In genomic region chr10:130141878-130142277, GRCh38 we compare ENCODE assay signal across 9 cellular contexts. TPM values are rescaled to one million over a fixed set of nuclear protein-coding genes. Genes with fewer than 3 reads are reported as not detected.
DNase-seq lines count a peak whose midpoint lies in the region; ATAC-seq and TF ChIP-seq lines count a peak whose summit lies in the region.
"Had no signal": no experiment of that assay in that cellular context is flagged by ENCODE, and none has a peak within 500 bp of the region (broad histone marks: within the 10 kb centered on the region; RNA-seq: fewer than 3 reads in every experiment).

No MANE protein-coding gene starts in this region.

- peaks cover 17 to 50% (median 20%) of the 10 kb centered on the region in 4 donors for H3K4me1 ChIP-seq in transverse colon

- no peak overlapping the region for H3K27ac ChIP-seq in transverse colon

- in situ Hi-C loops in transverse colon (cut with MboI; ENCODE audit: low pct_ligation_motif_present in 1 of 4, low pct_unique_long_range_greater_than_20kb in 1 of 4, low sequenced_read_pairs in 3 of 4) = no loop called here

- H3K4me3 Mint-ChIP-seq in activated naive CD8-positive, alpha-beta T cell treated with anti-CD3 and anti-CD28 coated beads, Interleukin-2, amount 50 U/mL, for 24 hours = peak overlapping the region; percentile 7
- H3K4me3 Mint-ChIP-seq in progenitor cell of endocrine pancreas (ENCODE audit: low read depth) = no peak overlapping the region

- H3K4me3 ChIP-seq in transverse colon = no peak overlapping the region

- TF ChIP-seq CTCF in GM10266 (IDR thresholded peaks at IDR 0.05; ENCODE audit: control insufficient read depth, insufficient read depth, low read depth, missing control alignments) = no peak
- no peak for TF ChIP-seq CTCF in progenitor cell of endocrine pancreas (IDR thresholded peaks at IDR 0.05; ENCODE audit: unreplicated experiment)
- no peak for TF ChIP-seq CTCF in transverse colon (IDR thresholded peaks at IDR 0.05)

- H3K36me3 ChIP-seq in transverse colon = peaks cover 0 to 5% (median 0%) of the 10 kb centered on the region in 4 donors

- no peaks in the 10 kb centered on the region for H3K27me3 ChIP-seq in transverse colon

- ATAC-seq in GM19395 (IDR thresholded peaks at IDR 0.05; ENCODE audit: unreplicated experiment) (peak; percentile 91), HG03066 (IDR thresholded peaks at IDR 0.05; ENCODE audit: low read depth, unreplicated experiment) (peak; percentile 87)
- peak; percentile 39 for ATAC-seq in activated naive CD8-positive, alpha-beta T cell treated with anti-CD3 and anti-CD28 coated beads, Interleukin-2, amount 50 U/mL, for 24 hours

- TF ChIP-seq POLR2A in transverse colon (IDR thresholded peaks at IDR 0.05) = no peak

- WGBS in transverse colon (ENCODE audit: low coverage in 1 of 2), 2 donors = 42% methylated on average over 2 of the region's 2 CpGs; no CpG with 5 or more reads in 1 of the 2 donors

- intact Hi-C loops in transverse colon (cut with DNase I; ENCODE audit: low total_unique reads) = no loop called here

- no peaks in the 10 kb centered on the region for H3K27me3 Mint-ChIP-seq in activated naive CD8-positive, alpha-beta T cell treated with anti-CD3 and anti-CD28 coated beads, Interleukin-2, amount 50 U/mL, for 24 hours
- no peaks in the 10 kb centered on the region for H3K27me3 Mint-ChIP-seq in progenitor cell of endocrine pancreas

- TF ChIP-seq EP300 in transverse colon (IDR thresholded peaks at IDR 0.05; ENCODE audit: low read depth) = no peak

- H3K27ac Mint-ChIP-seq in activated naive CD8-positive, alpha-beta T cell treated with anti-CD3 and anti-CD28 coated beads, Interleukin-2, amount 50 U/mL, for 24 hours = peak overlapping the region; percentile 53
- no peak overlapping the region for H3K27ac Mint-ChIP-seq in progenitor cell of endocrine pancreas

- no peaks in the 10 kb centered on the region for H3K9me3 Mint-ChIP-seq in activated naive CD8-positive, alpha-beta T cell treated with anti-CD3 and anti-CD28 coated beads, Interleukin-2, amount 50 U/mL, for 24 hours
- H3K9me3 Mint-ChIP-seq in progenitor cell of endocrine pancreas (ENCODE audit: low read depth) = no peaks in the 10 kb centered on the region

- H3K36me3 Mint-ChIP-seq in activated naive CD8-positive, alpha-beta T cell treated with anti-CD3 and anti-CD28 coated beads, Interleukin-2, amount 50 U/mL, for 24 hours (ENCODE audit: low read depth) = peaks cover 49% of the 10 kb centered on the region
- H3K36me3 Mint-ChIP-seq in progenitor cell of endocrine pancreas (ENCODE audit: insufficient read depth) = peaks cover 13% of the 10 kb centered on the region

- peaks cover 67% of the 10 kb centered on the region for H3K4me1 Mint-ChIP-seq in activated naive CD8-positive, alpha-beta T cell treated with anti-CD3 and anti-CD28 coated beads, Interleukin-2, amount 50 U/mL, for 24 hours
- H3K4me1 Mint-ChIP-seq in progenitor cell of endocrine pancreas (ENCODE audit: low read depth) = peaks cover 16% of the 10 kb centered on the region

- H3K9me3 ChIP-seq in transverse colon = no peaks in the 10 kb centered on the region

- DNase-seq in GM10266 (ENCODE audit: extremely low spot score) (peak; percentile 65), pons (ENCODE audit: low spot score) (no peak), progenitor cell of endocrine pancreas (ENCODE audit: low spot score, unreplicated experiment) (no peak), transverse colon (no peak)
- DNase-seq in activated naive CD8-positive, alpha-beta T cell treated with anti-CD3 and anti-CD28 coated beads, Interleukin-2, amount 50 U/mL, for 24 hours = no peak
- no peak for DNase-seq in effector CD8-positive, alpha-beta T cell (lab: John Stamatoyannopoulos, UW)
- DNase-seq: NK-92 treated with Interleukin-12 subunit alpha and Interleukin-12 subunit beta, amount 100 ng/mL, for 24 hours had no signal

RNA-seq across cellular contexts. Expression of gene GLRX3, which starts 5.7 kb away (rescaled TPM):
- total RNA-seq in progenitor cell of endocrine pancreas = 80.8 TPM in 2 replicates
- 10 to 100 TPM; 32.7 to 38.2 (median 34.3) TPM for total RNA-seq in transverse colon

RNA-seq across cellular contexts. Expression of gene C10orf143, which starts 31.2 kb away (rescaled TPM):
- 3.6 and 3.7 TPM in 2 replicates for total RNA-seq in progenitor cell of endocrine pancreas
- total RNA-seq in transverse colon = 1 to 10 TPM in 2 of 4 donors, not detected in 2; 3.8 to 4.0 TPM

Comparison
In these comparisons a context has a peak if more than half of its experiments do, and no peak if none do; other contexts are left out.
1. ATAC-seq: peak in every context shown above with its lines; median percentile 91 in GM19395; 87 in HG03066; 39 in activated naive CD8-positive, alpha-beta T cell treated with anti-CD3 and anti-CD28 coated beads, Interleukin-2, amount 50 U/mL, for 24 hours.